1 cellular context compared by ENCODE assay signal in the genomic region with DNA sequence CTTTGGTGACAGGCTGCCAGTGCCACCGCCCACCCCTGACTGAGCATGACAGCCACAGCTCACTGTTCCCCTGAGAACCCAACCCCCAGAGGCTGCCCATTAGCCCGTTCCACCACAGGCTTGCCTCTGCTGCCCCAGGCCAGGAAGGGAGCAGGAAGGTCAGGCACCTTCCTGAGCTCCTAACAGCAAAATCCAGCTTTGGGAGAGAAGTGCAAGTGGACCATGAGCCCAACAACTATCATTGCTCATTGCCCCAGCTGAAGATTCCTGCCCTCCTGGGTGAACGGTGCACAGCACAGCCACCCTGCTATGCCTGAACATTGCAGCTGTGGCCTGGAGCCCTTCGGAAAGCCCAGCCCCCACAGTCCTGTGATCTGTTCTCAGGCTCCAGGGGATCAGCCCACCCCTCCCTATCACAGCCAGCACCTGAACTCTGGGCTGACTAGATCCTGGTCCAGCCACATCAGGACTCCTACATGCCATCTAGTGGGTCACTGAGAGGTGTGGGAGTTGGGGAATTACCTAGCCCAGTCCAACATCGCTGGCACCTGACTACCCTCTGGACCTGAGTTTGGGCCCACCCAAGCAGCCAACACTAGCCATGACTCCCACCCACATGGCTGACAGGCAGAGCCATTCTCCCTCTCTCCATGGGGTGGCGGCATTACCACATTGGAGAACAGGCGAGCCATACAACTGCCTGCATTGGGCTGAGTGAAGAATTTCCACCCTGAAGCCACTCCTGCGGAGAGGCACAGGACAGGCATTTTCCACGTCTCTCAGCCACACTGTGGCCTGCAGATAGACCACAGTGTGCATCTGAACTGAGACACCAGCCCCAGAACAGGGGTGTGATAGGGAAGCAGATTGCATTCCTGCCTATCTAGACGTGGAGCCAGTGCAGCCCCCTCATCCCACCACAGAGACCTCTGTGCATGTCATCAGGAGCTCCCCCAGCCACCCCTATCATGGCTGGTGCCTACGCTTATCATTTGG.
A peak's percentile ranks its signal among the peaks of the same experiment; 100 is the strongest.
TF ChIP-seq lines count a peak whose summit lies in the region.

No MANE protein-coding gene starts in this region.

TF ChIP-seq in HEK293, 187 proteins besides CTCF, POLR2A, EP300 and RAD21 (continued from another document):
- TF ChIP-seq, protein P1, sequence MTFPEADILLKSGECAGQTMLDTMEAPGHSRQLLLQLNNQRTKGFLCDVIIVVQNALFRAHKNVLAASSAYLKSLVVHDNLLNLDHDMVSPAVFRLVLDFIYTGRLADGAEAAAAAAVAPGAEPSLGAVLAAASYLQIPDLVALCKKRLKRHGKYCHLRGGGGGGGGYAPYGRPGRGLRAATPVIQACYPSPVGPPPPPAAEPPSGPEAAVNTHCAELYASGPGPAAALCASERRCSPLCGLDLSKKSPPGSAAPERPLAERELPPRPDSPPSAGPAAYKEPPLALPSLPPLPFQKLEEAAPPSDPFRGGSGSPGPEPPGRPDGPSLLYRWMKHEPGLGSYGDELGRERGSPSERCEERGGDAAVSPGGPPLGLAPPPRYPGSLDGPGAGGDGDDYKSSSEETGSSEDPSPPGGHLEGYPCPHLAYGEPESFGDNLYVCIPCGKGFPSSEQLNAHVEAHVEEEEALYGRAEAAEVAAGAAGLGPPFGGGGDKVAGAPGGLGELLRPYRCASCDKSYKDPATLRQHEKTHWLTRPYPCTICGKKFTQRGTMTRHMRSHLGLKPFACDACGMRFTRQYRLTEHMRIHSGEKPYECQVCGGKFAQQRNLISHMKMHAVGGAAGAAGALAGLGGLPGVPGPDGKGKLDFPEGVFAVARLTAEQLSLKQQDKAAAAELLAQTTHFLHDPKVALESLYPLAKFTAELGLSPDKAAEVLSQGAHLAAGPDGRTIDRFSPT (tag by site-specific recombination; IDR thresholded peaks at IDR 0.05), result no peak
- TF ChIP-seq ZFHX2 (tag by site-specific recombination; conservative IDR thresholded peaks at IDR 0.05) (peak; percentile 71), ZNF2 (tag by site-specific recombination; IDR thresholded peaks at IDR 0.05) (peak; percentile 37; the same call in 1 of the 2 replicates), ZBTB17 (tag by site-specific recombination; IDR thresholded peaks at IDR 0.05) (peak; percentile 39; the same call in 1 of the 2 replicates), ZNF768 (tag by site-specific recombination; IDR thresholded peaks at IDR 0.05) (no peak), ZBTB8A (tag by site-specific recombination; IDR thresholded peaks at IDR 0.05) (peak; percentile 41), ZNF423 (tag by site-specific recombination; IDR thresholded peaks at IDR 0.05) (no peak), SP7 (tag by site-specific recombination; IDR thresholded peaks at IDR 0.05) (peak; percentile 12; the same call in 1 of the 2 replicates), EGR2 (tag by site-specific recombination; IDR thresholded peaks at IDR 0.05; ENCODE audit: low read depth) (peak; percentile 65), ZNF501 (tag by site-specific recombination; IDR thresholded peaks at IDR 0.05) (0 out of 2 replicates have a peak, but pooled peaks have one; percentile 36), KLF17 (tag by site-specific recombination; IDR thresholded peaks at IDR 0.05) (0 out of 2 replicates have a peak, but pooled peaks have one; percentile 31), ZNF335 (tag by site-specific recombination; conservative IDR thresholded peaks at IDR 0.05) (peak; percentile 74), ZBTB20 (tag by site-specific recombination; IDR thresholded peaks at IDR 0.05) (peak; percentile 37; the same call in 1 of the 2 replicates)
